In the genomic region with DNA sequence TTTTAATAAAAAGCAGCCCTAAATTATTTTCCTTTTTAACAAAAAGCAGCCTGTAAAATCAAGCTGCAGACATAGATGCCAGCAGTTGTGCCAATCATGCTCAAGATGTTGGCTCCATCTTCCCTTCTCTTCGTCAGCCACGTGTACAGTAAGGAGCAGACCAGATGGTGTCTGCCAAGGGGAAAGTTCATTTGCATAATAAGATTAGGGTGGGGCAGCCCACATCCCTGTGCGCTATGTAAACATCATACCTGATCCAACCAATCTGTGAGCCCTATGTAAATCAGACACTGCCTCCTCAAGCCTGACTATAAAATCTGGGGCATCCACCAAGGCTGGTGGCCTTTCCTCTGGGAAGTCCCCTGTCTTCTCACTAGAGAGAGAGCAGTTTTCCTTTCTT, we compare ENCODE assay signal across 1 cellular context.
TF ChIP-seq lines count a peak whose summit lies in the region.

No MANE protein-coding gene starts in this region.

TF ChIP-seq in GM23338, 12 proteins besides CTCF, POLR2A, EP300 and RAD21 (continued from another document):
- TF ChIP-seq ZNF462 (CRISPR knock-in tag; IDR thresholded peaks at IDR 0.05) = no peak
- TF ChIP-seq EZH2phosphoT487 (IDR thresholded peaks at IDR 0.05; ENCODE audit: unreplicated experiment) = no peak
- TF ChIP-seq POLR2AphosphoS5 (IDR thresholded peaks at IDR 0.05; ENCODE audit: low read depth) = no peak
- TF ChIP-seq, protein P1, sequence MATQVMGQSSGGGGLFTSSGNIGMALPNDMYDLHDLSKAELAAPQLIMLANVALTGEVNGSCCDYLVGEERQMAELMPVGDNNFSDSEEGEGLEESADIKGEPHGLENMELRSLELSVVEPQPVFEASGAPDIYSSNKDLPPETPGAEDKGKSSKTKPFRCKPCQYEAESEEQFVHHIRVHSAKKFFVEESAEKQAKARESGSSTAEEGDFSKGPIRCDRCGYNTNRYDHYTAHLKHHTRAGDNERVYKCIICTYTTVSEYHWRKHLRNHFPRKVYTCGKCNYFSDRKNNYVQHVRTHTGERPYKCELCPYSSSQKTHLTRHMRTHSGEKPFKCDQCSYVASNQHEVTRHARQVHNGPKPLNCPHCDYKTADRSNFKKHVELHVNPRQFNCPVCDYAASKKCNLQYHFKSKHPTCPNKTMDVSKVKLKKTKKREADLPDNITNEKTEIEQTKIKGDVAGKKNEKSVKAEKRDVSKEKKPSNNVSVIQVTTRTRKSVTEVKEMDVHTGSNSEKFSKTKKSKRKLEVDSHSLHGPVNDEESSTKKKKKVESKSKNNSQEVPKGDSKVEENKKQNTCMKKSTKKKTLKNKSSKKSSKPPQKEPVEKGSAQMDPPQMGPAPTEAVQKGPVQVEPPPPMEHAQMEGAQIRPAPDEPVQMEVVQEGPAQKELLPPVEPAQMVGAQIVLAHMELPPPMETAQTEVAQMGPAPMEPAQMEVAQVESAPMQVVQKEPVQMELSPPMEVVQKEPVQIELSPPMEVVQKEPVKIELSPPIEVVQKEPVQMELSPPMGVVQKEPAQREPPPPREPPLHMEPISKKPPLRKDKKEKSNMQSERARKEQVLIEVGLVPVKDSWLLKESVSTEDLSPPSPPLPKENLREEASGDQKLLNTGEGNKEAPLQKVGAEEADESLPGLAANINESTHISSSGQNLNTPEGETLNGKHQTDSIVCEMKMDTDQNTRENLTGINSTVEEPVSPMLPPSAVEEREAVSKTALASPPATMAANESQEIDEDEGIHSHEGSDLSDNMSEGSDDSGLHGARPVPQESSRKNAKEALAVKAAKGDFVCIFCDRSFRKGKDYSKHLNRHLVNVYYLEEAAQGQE (IDR thresholded peaks at IDR 0.05; ENCODE audit: unreplicated experiment) = no peak
- no peak for TF ChIP-seq NANOG (IDR thresholded peaks at IDR 0.05; ENCODE audit: borderline replicate concordance)
- TF ChIP-seq ZNF114 (CRISPR knock-in tag; IDR thresholded peaks at IDR 0.05) = no peak
- no peak for TF ChIP-seq JUNB (IDR thresholded peaks at IDR 0.05; ENCODE audit: unreplicated experiment)
- TF ChIP-seq CREB1 (CRISPR knock-in tag; IDR thresholded peaks at IDR 0.05; ENCODE audit: low read depth) = no peak
TF ChIP-seq in GM23338: peak in this region for 0.
